18 cellular contexts compared by ENCODE assay signal in genomic region chr19:18196511-18196845, GRCh38. TPM values are rescaled to one million over a fixed set of nuclear protein-coding genes. Genes with fewer than 3 reads are reported as not detected.
DNase-seq lines count a peak whose midpoint lies in the region; ATAC-seq and TF ChIP-seq lines count a peak whose summit lies in the region.
"Had no signal": no experiment of that assay in that cellular context is flagged by ENCODE, and none has a peak within 500 bp of the region (broad histone marks: within the 10 kb centered on the region; RNA-seq: fewer than 3 reads in every experiment).

No MANE protein-coding gene starts in this region.

- no peak for DNase-seq in activated naive CD4-positive, alpha-beta T cell (lab: John Stamatoyannopoulos, UW)
- DNase-seq in RWPE1 (ENCODE audit: low spot score) (no peak), naive B cell (no peak), NCI-H1436 treated with DMSO at 0.1 percent for 48 hours (lab: John Stamatoyannopoulos, UW) (no peak)
- no peak for DNase-seq in stimulated activated naive B cell treated with anti-CD40 and anti-IgM and Interleukin-4, amounts not matched to agents 10 μg/mL and 1 μg/mL and 100 μg/mL, for 72 hours
- no peak for DNase-seq in stimulated activated CD8-positive, alpha-beta memory T cell treated with anti-CD3 and anti-CD28 coated beads, Interleukin-4, amount 100 ng/mL, for 48 hours
- DNase-seq: C1 segment of cervical spinal cord; COR-L47; DMS53; Kasumi-1; NCI-H187 treated with DMSO at 0.1 percent for 48 hours; NCI-H446; NCI-H69; NK-92 treated with Interleukin-12 subunit alpha and Interleukin-12 subunit beta, amount 100 ng/mL, for 24 hours; OCI-M1; SIG-M5 had no signal

- H3K27me3 Mint-ChIP-seq in activated naive CD4-positive, alpha-beta T cell treated with anti-CD3 and anti-CD28 coated beads, Interleukin-2, amount 50 U/mL, for 24 hours = no peaks in the 10 kb centered on the region
- no peaks in the 10 kb centered on the region for H3K27me3 Mint-ChIP-seq in naive B cell
- no peaks in the 10 kb centered on the region for H3K27me3 Mint-ChIP-seq in stimulated activated naive B cell treated with anti-CD40 and anti-IgM and Interleukin-4, amounts not matched to agents 10 μg/mL and 1 μg/mL and 100 μg/mL, for 72 hours

- ATAC-seq in naive B cell (ENCODE audit: low read depth in 2 of 2) = no peak
- ATAC-seq in stimulated activated naive B cell treated with anti-CD40 and anti-IgM and Interleukin-4, amounts not matched to agents 10 μg/mL and 1 μg/mL and 100 μg/mL, for 72 hours (replicated peaks) = no peak
- ATAC-seq in HG02571 (IDR thresholded peaks at IDR 0.05; ENCODE audit: unreplicated experiment) = no peak

- H3K27ac Mint-ChIP-seq in activated naive CD4-positive, alpha-beta T cell treated with anti-CD3 and anti-CD28 coated beads, Interleukin-2, amount 50 U/mL, for 24 hours = no peak overlapping the region
- peak overlapping the region in 4 of 6 donors; percentile 53 to 79 (median 70) for H3K27ac Mint-ChIP-seq in naive B cell
- H3K27ac Mint-ChIP-seq in stimulated activated naive B cell treated with anti-CD40 and anti-IgM and Interleukin-4, amounts not matched to agents 10 μg/mL and 1 μg/mL and 100 μg/mL, for 72 hours = peak overlapping the region; percentile 67

- peak overlapping the region; percentile 98 for H3K27ac ChIP-seq in RWPE1

- peak overlapping the region; percentile 57 for H3K4me3 Mint-ChIP-seq in activated naive CD4-positive, alpha-beta T cell treated with anti-CD3 and anti-CD28 coated beads, Interleukin-2, amount 50 U/mL, for 24 hours
- peak overlapping the region in 3 of 8 donors; percentile 37 to 80 (median 65) for H3K4me3 Mint-ChIP-seq in naive B cell
- H3K4me3 Mint-ChIP-seq in stimulated activated naive B cell treated with anti-CD40 and anti-IgM and Interleukin-4, amounts not matched to agents 10 μg/mL and 1 μg/mL and 100 μg/mL, for 72 hours = no peak overlapping the region

- H3K36me3 Mint-ChIP-seq in activated naive CD4-positive, alpha-beta T cell treated with anti-CD3 and anti-CD28 coated beads, Interleukin-2, amount 50 U/mL, for 24 hours = no peaks in the 10 kb centered on the region
- H3K36me3 Mint-ChIP-seq in naive B cell = peaks cover 0 to 11% of the 10 kb centered on the region in 2 donors
- peaks cover 20 to 39% of the 10 kb centered on the region in 2 donors for H3K36me3 Mint-ChIP-seq in stimulated activated naive B cell treated with anti-CD40 and anti-IgM and Interleukin-4, amounts not matched to agents 10 μg/mL and 1 μg/mL and 100 μg/mL, for 72 hours

- POLR2A ChIA-PET in RWPE1 (lab: Yijun Ruan, JAX; ENCODE audit: low non-redundant PET) = no interaction called here

- no peak for TF ChIP-seq CTCF in RWPE1 (conservative IDR thresholded peaks at IDR 0.05; ENCODE audit: low read depth)

- CTCF ChIA-PET in RWPE1 (lab: Yijun Ruan, JAX) = interaction anchor here (1.1 to 2.2 kb wide), 2 partner anchors 55 to 78 kb away, joined by 3 to 5 read pairs; no protein-coding TSS in a partner anchor

- H3K9me3 Mint-ChIP-seq in activated naive CD4-positive, alpha-beta T cell treated with anti-CD3 and anti-CD28 coated beads, Interleukin-2, amount 50 U/mL, for 24 hours = no peaks in the 10 kb centered on the region
- no peaks in the 10 kb centered on the region for H3K9me3 Mint-ChIP-seq in naive B cell
- H3K9me3 Mint-ChIP-seq in stimulated activated naive B cell treated with anti-CD40 and anti-IgM and Interleukin-4, amounts not matched to agents 10 μg/mL and 1 μg/mL and 100 μg/mL, for 72 hours = no peaks in the 10 kb centered on the region

- H3K4me1 Mint-ChIP-seq in activated naive CD4-positive, alpha-beta T cell treated with anti-CD3 and anti-CD28 coated beads, Interleukin-2, amount 50 U/mL, for 24 hours = peaks cover 22% of the 10 kb centered on the region
- peaks cover 26 to 35% (median 29%) of the 10 kb centered on the region in 3 donors for H3K4me1 Mint-ChIP-seq in naive B cell
- peaks cover 19 to 27% of the 10 kb centered on the region in 2 donors for H3K4me1 Mint-ChIP-seq in stimulated activated naive B cell treated with anti-CD40 and anti-IgM and Interleukin-4, amounts not matched to agents 10 μg/mL and 1 μg/mL and 100 μg/mL, for 72 hours

RNA-seq across cellular contexts. Expression of gene MPV17L2, which starts 3.5 kb away (rescaled TPM):
- 10 to 100 TPM in 3 of 6 donors, 1 to 10 TPM in 3; 1.8 to 12.0 (median 10.2) TPM for polyA plus RNA-seq in naive B cell (ENCODE audit: low read depth in 6 of 6)

RNA-seq across cellular contexts. Expression of gene RAB3A, which starts 7.4 kb away (rescaled TPM):
- 1 to 10 TPM in 3 of 6 donors, under 1 TPM in 3; 0.21 to 2.8 (median 0.80) TPM for polyA plus RNA-seq in naive B cell (ENCODE audit: low read depth in 6 of 6)

RNA-seq across cellular contexts. Expression of gene IFI30, which starts 22.9 kb away (rescaled TPM):
- polyA plus RNA-seq in naive B cell (ENCODE audit: low read depth in 6 of 6) = 100 to 1,000 TPM; 107 to 293 (median 206) TPM

RNA-seq across cellular contexts. Expression of gene PDE4C, which starts 29.8 kb away (rescaled TPM):
- not detected for polyA plus RNA-seq in naive B cell (ENCODE audit: low read depth in 6 of 6)

RNA-seq across cellular contexts. Expression of gene PIK3R2, which starts 43.5 kb away (rescaled TPM):
- polyA plus RNA-seq in naive B cell (ENCODE audit: low read depth in 6 of 6) = 1 to 10 TPM; 1.2 to 5.7 (median 2.3) TPM
